10 cellular contexts compared by ENCODE assay signal in genomic region chr1:232501174-232501573, GRCh38.
"Had no signal": no experiment of that assay in that cellular context is flagged by ENCODE, and none has a peak within 500 bp of the region (broad histone marks: within the 10 kb centered on the region; RNA-seq: fewer than 3 reads in every experiment).

No MANE protein-coding gene starts in this region.

- FAIRE-seq: H1, H54, HTR-8/SVneo, K562 had no signal

- H3K27ac Mint-ChIP-seq: GM23338, H9, HFFc6 had no signal

- ATAC-seq: GM23338, K562 had no signal

- H3K4me3 Mint-ChIP-seq: GM23338, H9, HFFc6 had no signal

- H3K4me3 ChIP-seq: GM23338, K562 had no signal

- H3K9me3 Mint-ChIP-seq: GM23338, H9 had no signal

- DNase-seq: H9, HCEC 1CT, HFFc6, IMR-90, KG1 had no signal
